Comparison of ENCODE assay signal across 9 cellular contexts in the genomic region with DNA sequence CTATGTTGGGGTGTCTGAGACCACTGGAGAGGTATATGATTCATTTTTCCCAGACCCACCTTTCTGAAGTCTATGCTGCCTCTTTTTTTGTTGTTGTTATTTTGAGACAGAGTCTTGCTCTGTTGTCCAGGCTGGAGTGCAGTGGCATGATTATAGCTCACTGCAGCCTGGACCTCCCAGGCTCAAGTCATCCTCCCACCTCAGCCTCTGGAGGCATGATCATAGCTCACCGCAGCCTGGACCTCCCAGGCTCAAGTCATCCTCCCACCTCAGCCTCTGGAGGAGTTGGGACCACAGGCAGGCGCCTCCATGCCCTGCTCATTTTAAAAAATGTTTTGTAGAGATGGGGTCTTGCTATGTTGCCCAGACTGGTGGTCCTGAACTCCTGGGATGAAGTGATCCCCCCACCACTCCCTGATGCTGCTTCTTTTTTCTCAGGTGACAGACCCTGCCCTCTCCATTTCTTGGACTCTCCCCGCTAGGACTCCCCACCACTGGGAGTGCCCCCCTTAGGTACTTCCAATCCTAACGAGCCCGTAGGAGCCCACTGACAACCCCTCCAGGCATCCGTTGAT. TPM values are rescaled to one million over a fixed set of nuclear protein-coding genes. Genes with fewer than 3 reads are reported as not detected.
DNase-seq lines count a peak whose midpoint lies in the region; ATAC-seq and TF ChIP-seq lines count a peak whose summit lies in the region.
"Had no signal": no experiment of that assay in that cellular context is flagged by ENCODE, and none has a peak within 500 bp of the region (broad histone marks: within the 10 kb centered on the region; RNA-seq: fewer than 3 reads in every experiment).

No MANE protein-coding gene starts in this region.

- DNase-seq in heart right ventricle, result no peak
- DNase-seq in left cardiac atrium, result no peak
- DNase-seq in breast epithelium (ENCODE audit: low spot score in 2 of 2), result no peak
- DNase-seq in aorta, result no peak
- no peak for DNase-seq in NCI-H2107 treated with DMSO at 0.1 percent for 48 hours (lab: John Stamatoyannopoulos, UW; ENCODE audit: unreplicated experiment)
- DNase-seq in KBM-7, result no peak
- DNase-seq: GDM1 had no signal

- no peak for TF ChIP-seq POLR2A in breast epithelium (IDR thresholded peaks at IDR 0.05)

- H3K4me1 ChIP-seq in heart right ventricle (peaks cover 0 to 37% (median 20%) of the 10 kb centered on the region in 9 donors), breast epithelium (no peaks in the 10 kb centered on the region), mucosa of rectum (ENCODE audit: control insufficient read depth in 2 of 2, insufficient read depth in 2 of 2, low read length in 2 of 2) (peaks cover 29 to 33% of the 10 kb centered on the region in 2 donors), aorta (ENCODE audit: control insufficient read depth in 1 of 2, insufficient read depth in 2 of 2, low read length in 2 of 2) (peaks cover 0 to 4% of the 10 kb centered on the region in 2 donors)

- ATAC-seq in heart right ventricle (no peak), left cardiac atrium (no peak), aorta (ENCODE audit: low FRiP score) (peak; percentile 8), GM18517 (IDR thresholded peaks at IDR 0.05; ENCODE audit: unreplicated experiment) (no peak)

- peak overlapping the region; percentile 77 to 96 for H3K9ac ChIP-seq in mucosa of rectum (ENCODE audit: low read depth in 1 of 2, low read length in 2 of 2)

- H3K9me3 ChIP-seq in heart right ventricle, result no peaks in the 10 kb centered on the region
- H3K9me3 ChIP-seq in breast epithelium, result no peaks in the 10 kb centered on the region
- no peaks in the 10 kb centered on the region for H3K9me3 ChIP-seq in mucosa of rectum (ENCODE audit: control insufficient read depth in 2 of 2, low read length in 2 of 2)
- no peaks in the 10 kb centered on the region for H3K9me3 ChIP-seq in aorta (ENCODE audit: control insufficient read depth, low read length)

- H3K4me3 ChIP-seq in heart right ventricle (peak overlapping the region; percentile 69 to 100 (median 98)), breast epithelium (peak overlapping the region; percentile 77 to 100 (median 87)), mucosa of rectum (ENCODE audit: low read length in 2 of 2) (peak overlapping the region; percentile 87 to 88), aorta (ENCODE audit: low read length in 2 of 2) (peak overlapping the region; percentile 58 to 88)

- H3K27me3 ChIP-seq in heart right ventricle, result no peaks in the 10 kb centered on the region
- no peaks in the 10 kb centered on the region for H3K27me3 ChIP-seq in breast epithelium
- H3K27me3 ChIP-seq in mucosa of rectum (ENCODE audit: control insufficient read depth in 2 of 2, insufficient read depth in 2 of 2, low read length in 2 of 2), result no peaks in the 10 kb centered on the region
- H3K27me3 ChIP-seq in aorta (ENCODE audit: control insufficient read depth in 1 of 2, insufficient read depth in 2 of 2, low read length in 1 of 2), result no peaks in the 10 kb centered on the region

- in situ Hi-C loops in KBM-7 (cut with MboI; ENCODE audit: low pct_unique_long_range_greater_than_20kb, low sequenced_read_pairs), result no loop called here

- 33 to 34% methylated on average over 6 of the region's 6 CpGs for WGBS in heart right ventricle, 2 donors
- WGBS in aorta, 2 donors, result 24 to 28% methylated on average over 6 of the region's 6 CpGs

- H3K27ac ChIP-seq in heart right ventricle, result peak overlapping the region in 3 of 10 donors; percentile 77 to 93 (median 90)
- peak overlapping the region; percentile 65 to 75 for H3K27ac ChIP-seq in breast epithelium
- peak overlapping the region in 1 of 2 donors; percentile 79 for H3K27ac ChIP-seq in mucosa of rectum (ENCODE audit: low read depth in 2 of 2, low read length in 2 of 2)
- no peak overlapping the region for H3K27ac ChIP-seq in aorta (ENCODE audit: low read depth in 1 of 2, low read length in 2 of 2)

- intact Hi-C loops in heart right ventricle (cut with DNase I), result loop anchor here in 5 of 10 donors (2.0 to 10.0 kb wide), 5 partner anchors 95 to 659 kb away; partner anchors contain the start of genes GPR108 (in 1 of the 5), MCOLN1 (in 1 of the 5), PEX11G (in 1 of the 5) and PNPLA6 (in 1 of the 5)
- intact Hi-C loops in left cardiac atrium (cut with DNase I), result loop anchor here in 1 of 2 donors (10.0 kb wide), 1 partner anchor 131 kb away; the partner anchor contains the start of gene MCOLN1
- intact Hi-C loops in breast epithelium (cut with DNase I; ENCODE audit: low total_unique reads), result no loop called here
- intact Hi-C loops in aorta (cut with DNase I), result loop anchor here in 1 of 2 donors (10.0 kb wide), 1 partner anchor 141 kb away; the partner anchor contains the start of gene PNPLA6

- H3K36me3 ChIP-seq in heart right ventricle (peaks cover 0 to 13% (median 0%) of the 10 kb centered on the region in 9 donors), breast epithelium (no peaks in the 10 kb centered on the region), mucosa of rectum (ENCODE audit: control insufficient read depth in 2 of 2, insufficient read depth in 2 of 2, low read length in 2 of 2) (no peaks in the 10 kb centered on the region), aorta (ENCODE audit: control insufficient read depth in 1 of 2, insufficient read depth in 2 of 2, low read length in 1 of 2) (no peaks in the 10 kb centered on the region)

- no peak for TF ChIP-seq CTCF in heart right ventricle (IDR thresholded peaks at IDR 0.05)
- TF ChIP-seq CTCF in breast epithelium (IDR thresholded peaks at IDR 0.05), result no peak

RNA-seq across cellular contexts. Expression of gene ARHGEF18, which starts 45.3 kb away (rescaled TPM):
- 10 to 100 TPM in 2 of 10 donors, 1 to 10 TPM in 8; 4.8 to 13.3 (median 8.7) TPM for total RNA-seq in heart right ventricle
- 1 to 10 TPM; 5.7 to 6.1 TPM for polyA plus RNA-seq in heart right ventricle
- 10 to 100 TPM in 1 of 2 donors, 1 to 10 TPM in 1; 9.9 to 11.7 TPM for total RNA-seq in left cardiac atrium
- 10 to 100 TPM; 16.8 to 23.3 (median 22.9) TPM for total RNA-seq in breast epithelium
- total RNA-seq in aorta, result 10 to 100 TPM; 21.9 to 23.1 TPM
- polyA plus RNA-seq in aorta, result 10 to 100 TPM in 1 of 2 donors, 1 to 10 TPM in 1; 8.3 to 10.6 TPM

Comparison
In these comparisons a context has a peak if more than half of its experiments do, and no peak if none do; other contexts are left out.
1. H3K27ac ChIP-seq: peak in breast epithelium (2 of 2); none in aorta (0 of 2).
2. Peak in every context shown above with its lines, with median percentiles within 50 percentile points of each other: H3K4me3 ChIP-seq.